Comparison of ENCODE assay signal across 8 cellular contexts in the genomic region with DNA sequence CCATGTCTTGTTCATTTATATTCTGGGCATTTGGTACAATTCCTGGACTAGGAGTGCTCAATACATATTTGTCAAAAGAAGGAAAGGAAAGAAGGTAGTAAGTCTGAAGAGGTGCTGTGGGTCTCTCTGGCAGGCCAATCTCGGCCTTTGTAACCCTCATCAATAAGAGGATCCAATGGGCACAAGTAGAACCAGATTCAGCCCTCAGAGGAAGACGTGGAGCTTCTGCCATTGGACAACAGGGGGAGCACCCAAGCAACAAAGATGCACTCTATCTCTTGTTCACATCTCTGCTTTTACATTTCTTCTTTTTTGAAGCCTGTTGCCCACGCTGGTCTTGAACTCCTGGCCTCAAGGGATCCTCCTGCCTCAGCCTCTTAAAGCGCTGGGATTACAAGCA. TPM values are rescaled to one million over a fixed set of nuclear protein-coding genes. Genes with fewer than 3 reads are reported as not detected.
DNase-seq lines count a peak whose midpoint lies in the region; TF ChIP-seq lines count a peak whose summit lies in the region.

No MANE protein-coding gene starts in this region.

- H3K36me3 Mint-ChIP-seq in activated CD4-positive, alpha-beta T cell treated with anti-CD3 and anti-CD28 coated beads, Interleukin-2, amount 10 ng/mL, durations not matched to agents 24 days and 14 days (ENCODE audit: low read depth) = peaks cover 9% of the 10 kb centered on the region

- peaks cover 4% of the 10 kb centered on the region for H3K36me3 ChIP-seq in MG63

- H3K4me3 ChIP-seq in MG63 = no peak overlapping the region

- peaks cover 22% of the 10 kb centered on the region for H3K4me1 Mint-ChIP-seq in activated CD4-positive, alpha-beta T cell treated with anti-CD3 and anti-CD28 coated beads, Interleukin-2, amount 10 ng/mL, durations not matched to agents 24 days and 14 days

- DNase-seq in G401 (ENCODE audit: low spot score) (peak; percentile 26), fibroblast of peridontal ligament (ENCODE audit: extremely low read depth) (peak; percentile 36), A172 (ENCODE audit: low spot score) (no peak), ureter (ENCODE audit: low spot score) (no peak), MG63 (no peak)
- peak; percentile 87 for DNase-seq in activated CD4-positive, alpha-beta T cell treated with anti-CD3 and anti-CD28 coated beads, Interleukin-2, amount 10 ng/mL, durations not matched to agents 24 days and 14 days
- DNase-seq in stimulated activated naive CD4-positive, alpha-beta T cell (lab: John Stamatoyannopoulos, UW) = peak; percentile 14 to 58 (median 26)

- TF ChIP-seq CTCF in LNCAP (IDR thresholded peaks at IDR 0.05) = peak; percentile 30; the same call in 1 of the 2 replicates

- in situ Hi-C loops in G401 (cut with HindIII; ENCODE audit: low sequenced_read_pairs) = no loop called here

- no peaks in the 10 kb centered on the region for H3K27me3 Mint-ChIP-seq in activated CD4-positive, alpha-beta T cell treated with anti-CD3 and anti-CD28 coated beads, Interleukin-2, amount 10 ng/mL, durations not matched to agents 24 days and 14 days

- peak overlapping the region; percentile 92 for H3K4me3 Mint-ChIP-seq in activated CD4-positive, alpha-beta T cell treated with anti-CD3 and anti-CD28 coated beads, Interleukin-2, amount 10 ng/mL, durations not matched to agents 24 days and 14 days

- H3K9me3 ChIP-seq in MG63 = no peaks in the 10 kb centered on the region

- no peaks in the 10 kb centered on the region for H3K9me3 Mint-ChIP-seq in activated CD4-positive, alpha-beta T cell treated with anti-CD3 and anti-CD28 coated beads, Interleukin-2, amount 10 ng/mL, durations not matched to agents 24 days and 14 days

- peak overlapping the region; percentile 40 for H3K27ac Mint-ChIP-seq in activated CD4-positive, alpha-beta T cell treated with anti-CD3 and anti-CD28 coated beads, Interleukin-2, amount 10 ng/mL, durations not matched to agents 24 days and 14 days

- intact Hi-C loops in activated CD4-positive, alpha-beta T cell treated with anti-CD3 and anti-CD28 coated beads, Interleukin-2, amount 10 ng/mL, durations not matched to agents 24 days and 14 days (cut with micrococcal nuclease) = loop anchor here (2.0 to 5.0 kb wide), 2 partner anchors 131 to 257 kb away; no protein-coding TSS in a partner anchor

- H3K27me3 ChIP-seq in MG63 = no peaks in the 10 kb centered on the region

RNA-seq across cellular contexts. Expression of gene VPS11, which starts 2.2 kb away (rescaled TPM):
- total RNA-seq in G401 (2014; rRNA removed; shearing (Covaris generic)) = 19.9 and 21.0 TPM in 2 replicates
- 20.2 and 20.9 TPM in 2 replicates for total RNA-seq in activated CD4-positive, alpha-beta T cell treated with anti-CD3 and anti-CD28 coated beads, Interleukin-2, amount 10 ng/mL, durations not matched to agents 24 days and 14 days
- total RNA-seq in A172 (2014; rRNA removed; shearing (Covaris generic)) = 13.5 and 16.5 TPM in 2 replicates
- 38.6 TPM for total RNA-seq in ureter
- 9.1 and 14.2 TPM in 2 replicates for total RNA-seq in MG63 (2014; rRNA removed; shearing (Covaris generic); ENCODE audit: low replicate concordance)

RNA-seq across cellular contexts. Expression of gene HYOU1, which starts 8.4 kb away (rescaled TPM):
- 152 and 205 TPM in 2 replicates for total RNA-seq in G401 (2014; rRNA removed; shearing (Covaris generic))
- 193 and 203 TPM in 2 replicates for total RNA-seq in activated CD4-positive, alpha-beta T cell treated with anti-CD3 and anti-CD28 coated beads, Interleukin-2, amount 10 ng/mL, durations not matched to agents 24 days and 14 days
- 112 and 125 TPM in 2 replicates for total RNA-seq in A172 (2014; rRNA removed; shearing (Covaris generic))
- total RNA-seq in ureter = 162 TPM
- 137 and 228 TPM in 2 replicates for total RNA-seq in MG63 (2014; rRNA removed; shearing (Covaris generic); ENCODE audit: low replicate concordance)

RNA-seq across cellular contexts. Expression of gene HMBS, which starts 19.3 kb away (rescaled TPM):
- total RNA-seq in G401 (2014; rRNA removed; shearing (Covaris generic)) = 63.6 and 87.0 TPM in 2 replicates
- 60.9 and 62.8 TPM in 2 replicates for total RNA-seq in activated CD4-positive, alpha-beta T cell treated with anti-CD3 and anti-CD28 coated beads, Interleukin-2, amount 10 ng/mL, durations not matched to agents 24 days and 14 days
- total RNA-seq in A172 (2014; rRNA removed; shearing (Covaris generic)) = 2.7 and 6.6 TPM in 2 replicates
- total RNA-seq in ureter = 26.4 TPM
- total RNA-seq in MG63 (2014; rRNA removed; shearing (Covaris generic); ENCODE audit: low replicate concordance) = 35.5 and 54.7 TPM in 2 replicates

RNA-seq across cellular contexts. Expression of gene SLC37A4, which starts 34.7 kb away (rescaled TPM):
- 9.9 and 15.5 TPM in 2 replicates for total RNA-seq in G401 (2014; rRNA removed; shearing (Covaris generic))
- 28.8 and 31.6 TPM in 2 replicates for total RNA-seq in activated CD4-positive, alpha-beta T cell treated with anti-CD3 and anti-CD28 coated beads, Interleukin-2, amount 10 ng/mL, durations not matched to agents 24 days and 14 days
- total RNA-seq in A172 (2014; rRNA removed; shearing (Covaris generic)) = 5.0 and 7.5 TPM in 2 replicates
- total RNA-seq in ureter = 16.9 TPM
- 1.2 and 2.6 TPM in 2 replicates for total RNA-seq in MG63 (2014; rRNA removed; shearing (Covaris generic); ENCODE audit: low replicate concordance)

RNA-seq across cellular contexts. Expression of gene DPAGT1, which starts 36.3 kb away (rescaled TPM):
- total RNA-seq in G401 (2014; rRNA removed; shearing (Covaris generic)) = 4.0 and 4.7 TPM in 2 replicates
- 76.1 and 79.4 TPM in 2 replicates for total RNA-seq in activated CD4-positive, alpha-beta T cell treated with anti-CD3 and anti-CD28 coated beads, Interleukin-2, amount 10 ng/mL, durations not matched to agents 24 days and 14 days
- 9.8 and 10.5 TPM in 2 replicates for total RNA-seq in A172 (2014; rRNA removed; shearing (Covaris generic))
- 45.4 TPM for total RNA-seq in ureter
- total RNA-seq in MG63 (2014; rRNA removed; shearing (Covaris generic); ENCODE audit: low replicate concordance) = 7.9 and 18.4 TPM in 2 replicates

Comparison
In these comparisons a context has a peak if more than half of its experiments do, and no peak if none do; other contexts are left out.
1. DNase-seq: peak in G401 (single experiment), activated CD4-positive, alpha-beta T cell treated with anti-CD3 and anti-CD28 coated beads, Interleukin-2, amount 10 ng/mL, durations not matched to agents 24 days and 14 days (single experiment), fibroblast of peridontal ligament (single experiment) and stimulated activated naive CD4-positive, alpha-beta T cell (6 of 6); none in A172 (single experiment), ureter (single experiment) and MG63 (single experiment).